ENCODE assay signal across 23 cellular contexts in the genomic region with DNA sequence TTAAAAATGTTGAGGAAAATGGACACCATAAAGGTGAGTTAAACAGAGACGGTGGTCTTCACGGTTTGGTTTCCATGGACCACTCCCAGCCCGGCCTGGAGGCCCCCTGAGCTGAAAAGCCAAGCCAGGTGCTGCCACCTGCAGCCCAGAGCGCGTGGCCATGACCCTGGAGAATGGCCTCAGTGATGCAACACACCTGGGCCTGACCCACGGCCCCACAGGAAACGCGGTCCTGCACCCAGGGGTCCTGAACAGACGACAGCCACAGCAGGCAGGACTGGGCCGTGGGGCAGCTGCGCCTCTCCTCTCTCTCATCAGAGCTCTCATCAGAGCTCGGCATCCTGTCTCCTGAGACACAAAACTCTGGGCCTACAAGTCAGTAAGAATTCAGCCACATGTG.
A peak's percentile ranks its signal among the peaks of the same experiment; 100 is the strongest.
DNase-seq lines count a peak whose midpoint lies in the region; ATAC-seq and TF ChIP-seq lines count a peak whose summit lies in the region.
"Had no signal": no experiment of that assay in that cellular context is flagged by ENCODE, and none has a peak within 500 bp of the region (broad histone marks: within the 10 kb centered on the region; RNA-seq: fewer than 3 reads in every experiment).

No MANE protein-coding gene starts in this region.

- H3K27me3 ChIP-seq in GM06990 (replicated peaks; ENCODE audit: control insufficient read depth, insufficient read depth, low read length), result no peaks in the 10 kb centered on the region
- no peaks in the 10 kb centered on the region for H3K27me3 ChIP-seq in OCI-LY1 (ENCODE audit: insufficient read depth, low read length)
- no peaks in the 10 kb centered on the region for H3K27me3 ChIP-seq in vagina
- H3K27me3 ChIP-seq: upper lobe of right lung had no signal

- H3K27ac Mint-ChIP-seq in progenitor cell of endocrine pancreas, result peak overlapping the region; percentile 42
- H3K27ac Mint-ChIP-seq: activated CD8-positive, alpha-beta T cell treated with anti-CD3 and anti-CD28 coated beads for 36 hours; CD4-positive, alpha-beta memory T cell; effector memory CD8-positive, alpha-beta T cell; HFFc6; mesothelial cell of epicardium; nephron had no signal

- no peak overlapping the region for H3K4me3 ChIP-seq in GM06990 (replicated peaks; ENCODE audit: low read depth, low read length)
- H3K4me3 ChIP-seq in OCI-LY1 (ENCODE audit: low read depth, low read length, poor library complexity, severe bottlenecking), result no peak overlapping the region
- H3K4me3 ChIP-seq in epithelial cell of proximal tubule (ENCODE audit: low read depth, low read length), result no peak overlapping the region
- H3K4me3 ChIP-seq in vagina, result no peak overlapping the region
- H3K4me3 ChIP-seq: upper lobe of right lung had no signal

- H3K9me3 ChIP-seq in OCI-LY1 (ENCODE audit: low read length) (no peaks in the 10 kb centered on the region), vagina (no peaks in the 10 kb centered on the region)
- H3K9me3 ChIP-seq: upper lobe of right lung had no signal

- TF ChIP-seq POLR2A in vagina (IDR thresholded peaks at IDR 0.05), result no peak

- H3F3A ChIP-seq in OCI-LY1 (ENCODE audit: insufficient read depth, low read length), result no peaks in the 10 kb centered on the region

- H3K27me3 Mint-ChIP-seq in progenitor cell of endocrine pancreas, result no peaks in the 10 kb centered on the region
- H3K27me3 Mint-ChIP-seq: activated CD8-positive, alpha-beta T cell treated with anti-CD3 and anti-CD28 coated beads for 36 hours; CD4-positive, alpha-beta memory T cell; effector memory CD8-positive, alpha-beta T cell had no signal

- intact Hi-C loops in vagina (cut with DNase I), result no loop called here

- DNase-seq in GM06990 (ENCODE audit: extremely low read depth, insufficient read length) (no peak), epithelial cell of proximal tubule (ENCODE audit: low read depth) (no peak), progenitor cell of endocrine pancreas (ENCODE audit: low spot score, unreplicated experiment) (no peak), vagina (ENCODE audit: extremely low spot score in 2 of 2) (no peak)
- DNase-seq: activated CD8-positive, alpha-beta T cell treated with anti-CD3 and anti-CD28 coated beads for 36 hours; activated gamma-delta T cell treated with Interleukin-2 at 50 U/mL for 16 hours; CD4-positive, alpha-beta memory T cell; effector memory CD8-positive, alpha-beta T cell; HFFc6; Kasumi-1; left cardiac atrium; NCI-H1092; NCI-H2029; NCI-H446; substantia nigra; T1000; upper lobe of right lung had no signal

- H3K36me3 ChIP-seq in GM06990 (ENCODE audit: control insufficient read depth, insufficient read depth, low read length) (peaks cover 26% of the 10 kb centered on the region), OCI-LY1 (ENCODE audit: insufficient read depth, low read length) (no peaks in the 10 kb centered on the region), vagina (peaks cover 0 to 59% of the 10 kb centered on the region in 2 donors)

- TF ChIP-seq CTCF in GM06990 (IDR thresholded peaks at IDR 0.05; ENCODE audit: insufficient read depth, low read length, poor library complexity, severe bottlenecking) (peak; percentile 32), OCI-LY1 (IDR thresholded peaks at IDR 0.05; ENCODE audit: low read length) (peak; percentile 40; the same call in 1 of the 2 replicates), epithelial cell of proximal tubule (conservative IDR thresholded peaks at IDR 0.05; ENCODE audit: low read depth, low read length) (peak; percentile 9), progenitor cell of endocrine pancreas (IDR thresholded peaks at IDR 0.05; ENCODE audit: unreplicated experiment) (no peak), vagina (IDR thresholded peaks at IDR 0.05) (no peak)

- H3K4me1 Mint-ChIP-seq in progenitor cell of endocrine pancreas (ENCODE audit: low read depth), result no peaks in the 10 kb centered on the region
- H3K4me1 Mint-ChIP-seq: CD4-positive, alpha-beta memory T cell; mesothelial cell of epicardium; nephron had no signal

- ATAC-seq in GM21737 (IDR thresholded peaks at IDR 0.05; ENCODE audit: unreplicated experiment) (no peak), HG03521 (IDR thresholded peaks at IDR 0.05; ENCODE audit: unreplicated experiment) (no peak)
- ATAC-seq: activated CD8-positive, alpha-beta T cell treated with anti-CD3 and anti-CD28 coated beads for 36 hours; effector memory CD8-positive, alpha-beta T cell; SK-N-SH treated with all-trans-retinoic acid at 6 μM for 48 hours had no signal

- no peak overlapping the region for H3K9ac ChIP-seq in OCI-LY1 (ENCODE audit: low read length)

- H3K79me2 ChIP-seq in OCI-LY1 (ENCODE audit: insufficient read depth, low read length), result no peaks in the 10 kb centered on the region

- no peak overlapping the region for H3K4me3 Mint-ChIP-seq in progenitor cell of endocrine pancreas (ENCODE audit: low read depth)
- H3K4me3 Mint-ChIP-seq: activated CD8-positive, alpha-beta T cell treated with anti-CD3 and anti-CD28 coated beads for 36 hours; CD4-positive, alpha-beta memory T cell; effector memory CD8-positive, alpha-beta T cell; HFFc6; mesothelial cell of epicardium; nephron had no signal

- H3K9me3 Mint-ChIP-seq in progenitor cell of endocrine pancreas (ENCODE audit: low read depth), result no peaks in the 10 kb centered on the region
- H3K9me3 Mint-ChIP-seq: activated CD8-positive, alpha-beta T cell treated with anti-CD3 and anti-CD28 coated beads for 36 hours; CD4-positive, alpha-beta memory T cell; effector memory CD8-positive, alpha-beta T cell; HFFc6; nephron had no signal

- H3K27ac ChIP-seq in OCI-LY1 (ENCODE audit: low read depth, low read length, poor library complexity, severe bottlenecking), result no peak overlapping the region
- no peak overlapping the region for H3K27ac ChIP-seq in vagina
- H3K27ac ChIP-seq: upper lobe of right lung had no signal

- H3K4me2 ChIP-seq in OCI-LY1 (ENCODE audit: low read length), result no peak overlapping the region

- H4K20me1 ChIP-seq in OCI-LY1 (ENCODE audit: insufficient read depth, low read length), result no peaks in the 10 kb centered on the region

- H3K9me2 ChIP-seq in OCI-LY1 (ENCODE audit: low read depth, low read length), result no peaks in the 10 kb centered on the region

- H2AFZ ChIP-seq in OCI-LY1 (ENCODE audit: low read length), result no peak overlapping the region

- H3K4me1 ChIP-seq in OCI-LY1 (ENCODE audit: insufficient read depth, low read length, severe bottlenecking) (peaks cover 17% of the 10 kb centered on the region), vagina (no peaks in the 10 kb centered on the region)
- H3K4me1 ChIP-seq: upper lobe of right lung had no signal

- peaks cover 13% of the 10 kb centered on the region for H3K36me3 Mint-ChIP-seq in progenitor cell of endocrine pancreas (ENCODE audit: insufficient read depth)

Comparison
In these comparisons a context has a peak if more than half of its experiments do, and no peak if none do; other contexts are left out.
1. CTCF ChIP-seq: peak in GM06990 (single experiment), OCI-LY1 (single experiment) and epithelial cell of proximal tubule (single experiment); none in progenitor cell of endocrine pancreas (single experiment) and vagina (0 of 3).